1 cellular context compared by ENCODE assay signal in the genomic region with DNA sequence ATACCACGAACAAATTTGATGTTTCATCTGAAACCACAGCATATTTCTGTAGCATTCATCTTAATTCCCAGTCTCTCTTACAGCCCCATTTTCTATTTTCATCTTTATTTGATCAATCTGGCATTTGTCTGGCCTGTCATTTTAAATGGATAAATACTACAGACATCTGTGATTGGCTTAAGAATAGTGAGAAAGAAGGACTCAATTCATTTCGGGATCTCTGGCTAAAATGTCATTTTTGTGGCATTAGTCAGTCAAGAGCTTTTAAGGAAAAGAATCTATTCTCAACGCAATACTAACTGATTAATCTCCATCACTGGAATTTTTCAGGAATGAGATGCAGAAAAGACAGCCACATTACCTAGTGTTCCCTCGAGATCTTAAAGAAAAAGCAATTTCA.
TF ChIP-seq lines count a peak whose summit lies in the region.

No MANE protein-coding gene starts in this region.

TF ChIP-seq in SK-N-SH, 30 proteins besides CTCF, POLR2A, EP300 and RAD21 (continued from another document):
- TF ChIP-seq, protein P1, sequence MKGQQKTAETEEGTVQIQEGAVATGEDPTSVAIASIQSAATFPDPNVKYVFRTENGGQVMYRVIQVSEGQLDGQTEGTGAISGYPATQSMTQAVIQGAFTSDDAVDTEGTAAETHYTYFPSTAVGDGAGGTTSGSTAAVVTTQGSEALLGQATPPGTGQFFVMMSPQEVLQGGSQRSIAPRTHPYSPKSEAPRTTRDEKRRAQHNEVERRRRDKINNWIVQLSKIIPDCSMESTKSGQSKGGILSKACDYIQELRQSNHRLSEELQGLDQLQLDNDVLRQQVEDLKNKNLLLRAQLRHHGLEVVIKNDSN (IDR thresholded peaks at IDR 0.05; ENCODE audit: borderline replicate concordance, low read depth): no peak
- TF ChIP-seq RFX5 (IDR thresholded peaks at IDR 0.05; ENCODE audit: low read length): no peak
- TF ChIP-seq, protein P2, sequence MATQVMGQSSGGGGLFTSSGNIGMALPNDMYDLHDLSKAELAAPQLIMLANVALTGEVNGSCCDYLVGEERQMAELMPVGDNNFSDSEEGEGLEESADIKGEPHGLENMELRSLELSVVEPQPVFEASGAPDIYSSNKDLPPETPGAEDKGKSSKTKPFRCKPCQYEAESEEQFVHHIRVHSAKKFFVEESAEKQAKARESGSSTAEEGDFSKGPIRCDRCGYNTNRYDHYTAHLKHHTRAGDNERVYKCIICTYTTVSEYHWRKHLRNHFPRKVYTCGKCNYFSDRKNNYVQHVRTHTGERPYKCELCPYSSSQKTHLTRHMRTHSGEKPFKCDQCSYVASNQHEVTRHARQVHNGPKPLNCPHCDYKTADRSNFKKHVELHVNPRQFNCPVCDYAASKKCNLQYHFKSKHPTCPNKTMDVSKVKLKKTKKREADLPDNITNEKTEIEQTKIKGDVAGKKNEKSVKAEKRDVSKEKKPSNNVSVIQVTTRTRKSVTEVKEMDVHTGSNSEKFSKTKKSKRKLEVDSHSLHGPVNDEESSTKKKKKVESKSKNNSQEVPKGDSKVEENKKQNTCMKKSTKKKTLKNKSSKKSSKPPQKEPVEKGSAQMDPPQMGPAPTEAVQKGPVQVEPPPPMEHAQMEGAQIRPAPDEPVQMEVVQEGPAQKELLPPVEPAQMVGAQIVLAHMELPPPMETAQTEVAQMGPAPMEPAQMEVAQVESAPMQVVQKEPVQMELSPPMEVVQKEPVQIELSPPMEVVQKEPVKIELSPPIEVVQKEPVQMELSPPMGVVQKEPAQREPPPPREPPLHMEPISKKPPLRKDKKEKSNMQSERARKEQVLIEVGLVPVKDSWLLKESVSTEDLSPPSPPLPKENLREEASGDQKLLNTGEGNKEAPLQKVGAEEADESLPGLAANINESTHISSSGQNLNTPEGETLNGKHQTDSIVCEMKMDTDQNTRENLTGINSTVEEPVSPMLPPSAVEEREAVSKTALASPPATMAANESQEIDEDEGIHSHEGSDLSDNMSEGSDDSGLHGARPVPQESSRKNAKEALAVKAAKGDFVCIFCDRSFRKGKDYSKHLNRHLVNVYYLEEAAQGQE (IDR thresholded peaks at IDR 0.05; ENCODE audit: low read depth, low read length): no peak
- TF ChIP-seq FOXJ3 (CRISPR knock-in tag; IDR thresholded peaks at IDR 0.05): no peak
- TF ChIP-seq CHD2 (IDR thresholded peaks at IDR 0.05; ENCODE audit: low read length, partially characterized antibody): no peak
- TF ChIP-seq, protein P3, sequence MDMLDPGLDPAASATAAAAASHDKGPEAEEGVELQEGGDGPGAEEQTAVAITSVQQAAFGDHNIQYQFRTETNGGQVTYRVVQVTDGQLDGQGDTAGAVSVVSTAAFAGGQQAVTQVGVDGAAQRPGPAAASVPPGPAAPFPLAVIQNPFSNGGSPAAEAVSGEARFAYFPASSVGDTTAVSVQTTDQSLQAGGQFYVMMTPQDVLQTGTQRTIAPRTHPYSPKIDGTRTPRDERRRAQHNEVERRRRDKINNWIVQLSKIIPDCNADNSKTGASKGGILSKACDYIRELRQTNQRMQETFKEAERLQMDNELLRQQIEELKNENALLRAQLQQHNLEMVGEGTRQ (IDR thresholded peaks at IDR 0.05; ENCODE audit: borderline replicate concordance, low read depth, low read length): no peak
- no peak for TF ChIP-seq YY1 (IDR thresholded peaks at IDR 0.05; ENCODE audit: low read depth)
- no peak for TF ChIP-seq GATA2 (CRISPR knock-in tag; IDR thresholded peaks at IDR 0.05)
- TF ChIP-seq POLR2AphosphoS5 (IDR thresholded peaks at IDR 0.05; ENCODE audit: low read depth, low read length): peak; percentile 73; the same call in 1 of the 2 replicates
- peak; percentile 89 for TF ChIP-seq MEF2A (IDR thresholded peaks at IDR 0.05; ENCODE audit: borderline replicate concordance, low read depth)
- TF ChIP-seq JUND (IDR thresholded peaks at IDR 0.05): peak; percentile 89
- peak; percentile 88; the same call in 1 of the 2 replicates for TF ChIP-seq NFIC (IDR thresholded peaks at IDR 0.05; ENCODE audit: borderline replicate concordance)
- no peak for TF ChIP-seq ELF1 (IDR thresholded peaks at IDR 0.05)
- TF ChIP-seq RXRA (IDR thresholded peaks at IDR 0.05; ENCODE audit: borderline replicate concordance, low read depth): peak; percentile 84
- peak; percentile 96 for TF ChIP-seq FOXM1 (IDR thresholded peaks at IDR 0.05; ENCODE audit: low read depth)
- peak; percentile 95 for TF ChIP-seq TEAD4 (IDR thresholded peaks at IDR 0.05; ENCODE audit: borderline replicate concordance, insufficient read depth)
- no peak for TF ChIP-seq SMC3 (IDR thresholded peaks at IDR 0.05; ENCODE audit: low read depth, low read length)
